ENCODE assay signal across 8 cellular contexts in genomic region chr1:32361674-32362473, GRCh38. TPM values are rescaled to one million over a fixed set of nuclear protein-coding genes. Genes with fewer than 3 reads are reported as not detected.
DNase-seq lines count a peak whose midpoint lies in the region; ATAC-seq and TF ChIP-seq lines count a peak whose summit lies in the region.

No MANE protein-coding gene starts in this region.

- H3K27me3 ChIP-seq in fibroblast of lung (ENCODE audit: control insufficient read depth, insufficient read depth, low read length) = no peaks in the 10 kb centered on the region
- H3K27me3 ChIP-seq in mucosa of rectum (ENCODE audit: control insufficient read depth in 2 of 2, insufficient read depth in 2 of 2, low read length in 2 of 2) = no peaks in the 10 kb centered on the region
- H3K27me3 ChIP-seq in tibial artery = no peaks in the 10 kb centered on the region

- peaks cover 1% of the 10 kb centered on the region for H3K36me3 Mint-ChIP-seq in activated CD8-positive, alpha-beta T cell treated with anti-CD3 and anti-CD28 coated beads for 36 hours (ENCODE audit: low read depth)

- H3K36me3 ChIP-seq in fibroblast of lung (ENCODE audit: control insufficient read depth, insufficient read depth, low read length) (peaks cover 10% of the 10 kb centered on the region), mucosa of rectum (ENCODE audit: control insufficient read depth in 2 of 2, insufficient read depth in 2 of 2, low read length in 2 of 2) (peaks cover 24 to 28% of the 10 kb centered on the region in 2 donors), tibial artery (peaks cover 14 to 38% (median 25%) of the 10 kb centered on the region in 3 donors)

- no peak overlapping the region for H3K27ac ChIP-seq in fibroblast of lung (ENCODE audit: insufficient read depth, low read length)
- no peak overlapping the region for H3K27ac ChIP-seq in mucosa of rectum (ENCODE audit: low read depth in 2 of 2, low read length in 2 of 2)
- peak overlapping the region; percentile 44 to 56 for H3K27ac ChIP-seq in tibial artery

- peak; percentile 69 for DNase-seq in DMS 273 (lab: John Stamatoyannopoulos, UW; ENCODE audit: unreplicated experiment)
- DNase-seq in DMS 273 treated with DMSO at 0.1 percent for 48 hours (lab: John Stamatoyannopoulos, UW) = no peak
- DNase-seq in activated CD8-positive, alpha-beta T cell treated with anti-CD3 and anti-CD28 coated beads for 36 hours = peak; percentile 42
- peak; percentile 22 to 46 for DNase-seq in fibroblast of lung (ENCODE audit: low read depth in 2 of 2)
- peak; percentile 59 to 73 for DNase-seq in tibial artery
- DNase-seq in DMS153 treated with DMSO at 0.1 percent for 48 hours (lab: John Stamatoyannopoulos, UW; ENCODE audit: unreplicated experiment) = no peak
- DNase-seq in SW 1271 (lab: John Stamatoyannopoulos, UW) = no peak

- H3K9me3 Mint-ChIP-seq in activated CD8-positive, alpha-beta T cell treated with anti-CD3 and anti-CD28 coated beads for 36 hours = no peaks in the 10 kb centered on the region

- no peaks in the 10 kb centered on the region for H3K79me2 ChIP-seq in fibroblast of lung (ENCODE audit: control insufficient read depth, insufficient read depth, low read length)

- no peaks in the 10 kb centered on the region for H4K20me1 ChIP-seq in fibroblast of lung (ENCODE audit: control insufficient read depth, extremely low read depth, insufficient read depth, low read length)

- no peak overlapping the region for H2AFZ ChIP-seq in fibroblast of lung (ENCODE audit: low read length)

- ATAC-seq in activated CD8-positive, alpha-beta T cell treated with anti-CD3 and anti-CD28 coated beads for 36 hours = peak; percentile 58

- POLR2A ChIA-PET in activated CD8-positive, alpha-beta T cell treated with anti-CD3 and anti-CD28 coated beads for 36 hours (lab: Charles Lee) = no interaction called here

- intact Hi-C loops in activated CD8-positive, alpha-beta T cell treated with anti-CD3 and anti-CD28 coated beads for 36 hours (cut with micrococcal nuclease) = no loop called here
- intact Hi-C loops in tibial artery (cut with DNase I; ENCODE audit: low total_unique reads) = no loop called here

- CTCF ChIA-PET in activated CD8-positive, alpha-beta T cell treated with anti-CD3 and anti-CD28 coated beads for 36 hours (lab: Charles Lee) = interaction anchor here (1.5 to 1.7 kb wide), 2 partner anchors 11 to 20 kb away, joined by 3 to 5 read pairs; no protein-coding TSS in a partner anchor

- H3K4me3 ChIP-seq in fibroblast of lung (replicated peaks in 1 of 4; ENCODE audit: control extremely low read depth in 1 of 4, insufficient read depth in 1 of 4, low read depth in 3 of 4, low read length in 4 of 4) (peak overlapping the region in 2 of 4 experiments; percentile 25 to 48), mucosa of rectum (ENCODE audit: low read length in 2 of 2) (peak overlapping the region; percentile 44 to 53), tibial artery (peak overlapping the region; percentile 36 to 54)

- no peak overlapping the region for H3K27ac Mint-ChIP-seq in activated CD8-positive, alpha-beta T cell treated with anti-CD3 and anti-CD28 coated beads for 36 hours

- H3K9ac ChIP-seq in fibroblast of lung (ENCODE audit: insufficient read depth, low read length) = peak overlapping the region; percentile 28
- peak overlapping the region in 1 of 2 donors; percentile 79 for H3K9ac ChIP-seq in mucosa of rectum (ENCODE audit: low read depth in 1 of 2, low read length in 2 of 2)

- H3K9me3 ChIP-seq in fibroblast of lung (ENCODE audit: control insufficient read depth, insufficient read depth, low read depth, low read length) (no peaks in the 10 kb centered on the region), mucosa of rectum (ENCODE audit: control insufficient read depth in 2 of 2, low read length in 2 of 2) (no peaks in the 10 kb centered on the region), tibial artery (no peaks in the 10 kb centered on the region)

- H3K4me1 Mint-ChIP-seq in activated CD8-positive, alpha-beta T cell treated with anti-CD3 and anti-CD28 coated beads for 36 hours (ENCODE audit: low read depth) = peaks cover 20% of the 10 kb centered on the region

- H3K27me3 Mint-ChIP-seq in activated CD8-positive, alpha-beta T cell treated with anti-CD3 and anti-CD28 coated beads for 36 hours = no peaks in the 10 kb centered on the region

- peak; percentile 18 for TF ChIP-seq CTCF in activated CD8-positive, alpha-beta T cell treated with anti-CD3 and anti-CD28 coated beads for 36 hours (IDR thresholded peaks at IDR 0.05)
- TF ChIP-seq CTCF in fibroblast of lung (conservative IDR thresholded peaks at IDR 0.05 in 1 of 2, IDR thresholded peaks at IDR 0.05 in 1 of 2; ENCODE audit: low read depth in 1 of 2, low read length in 2 of 2) (peak; percentile 27 to 30), tibial artery (IDR thresholded peaks at IDR 0.05) (no peak)

- H3K4me1 ChIP-seq in fibroblast of lung (ENCODE audit: control insufficient read depth, extremely low read depth, insufficient read depth, low read length) (peaks cover 2% of the 10 kb centered on the region), mucosa of rectum (ENCODE audit: control insufficient read depth in 2 of 2, insufficient read depth in 2 of 2, low read length in 2 of 2) (peaks cover 5 to 6% of the 10 kb centered on the region in 2 donors), tibial artery (peaks cover 0 to 20% (median 14%) of the 10 kb centered on the region in 4 donors)

- H3K4me2 ChIP-seq in fibroblast of lung (ENCODE audit: extremely low read depth, insufficient read depth, low read length) = peak overlapping the region; percentile 70

- peak overlapping the region; percentile 6 for H3K4me3 Mint-ChIP-seq in activated CD8-positive, alpha-beta T cell treated with anti-CD3 and anti-CD28 coated beads for 36 hours

RNA-seq across cellular contexts. Expression of gene FAM229A, which starts 0.4 kb away (rescaled TPM):
- 1 to 10 TPM; 4.6 to 5.5 TPM for total RNA-seq in activated CD8-positive, alpha-beta T cell treated with anti-CD3 and anti-CD28 coated beads for 36 hours
- 0.77 and 0.99 TPM in 2 replicates for total RNA-seq in fibroblast of lung
- 0.53 and 0.77 TPM in 2 replicates for polyA plus RNA-seq in fibroblast of lung
- polyA plus RNA-seq in fibroblast of lung (2012) = 0.59 and 0.65 TPM in 2 replicates
- 0.37 and 1.2 TPM in 2 replicates for polyA minus RNA-seq in fibroblast of lung (ENCODE audit: low replicate concordance)

RNA-seq across cellular contexts. Expression of gene TSSK3, which starts 0.5 kb away (rescaled TPM):
- under 1 TPM; 0.85 to 0.90 TPM for total RNA-seq in activated CD8-positive, alpha-beta T cell treated with anti-CD3 and anti-CD28 coated beads for 36 hours
- 0.50 and 0.51 TPM in 2 replicates for total RNA-seq in fibroblast of lung
- polyA plus RNA-seq in fibroblast of lung = 0.35 and 0.58 TPM in 2 replicates
- 0.74 and 0.75 TPM in 2 replicates for polyA plus RNA-seq in fibroblast of lung (2012)
- not detected in 2 replicates for polyA minus RNA-seq in fibroblast of lung (ENCODE audit: low replicate concordance)

RNA-seq across cellular contexts. Expression of gene MARCKSL1, which starts 25.8 kb away (rescaled TPM):
- 10 to 100 TPM; 31.2 to 33.5 TPM for total RNA-seq in activated CD8-positive, alpha-beta T cell treated with anti-CD3 and anti-CD28 coated beads for 36 hours
- 11.7 and 33.1 TPM in 2 replicates for total RNA-seq in fibroblast of lung
- 79.1 and 107 TPM in 2 replicates for polyA plus RNA-seq in fibroblast of lung
- 69.7 and 85.1 TPM in 2 replicates for polyA plus RNA-seq in fibroblast of lung (2012)
- polyA minus RNA-seq in fibroblast of lung (ENCODE audit: low replicate concordance) = 61.8 and 88.9 TPM in 2 replicates

RNA-seq across cellular contexts. Expression of gene BSDC1, which starts 32.4 kb away (rescaled TPM):
- 10 to 100 TPM; 30.6 to 33.3 TPM for total RNA-seq in activated CD8-positive, alpha-beta T cell treated with anti-CD3 and anti-CD28 coated beads for 36 hours
- total RNA-seq in fibroblast of lung = 48.5 and 55.5 TPM in 2 replicates
- 42.4 and 42.8 TPM in 2 replicates for polyA plus RNA-seq in fibroblast of lung
- polyA plus RNA-seq in fibroblast of lung (2012) = 30.6 and 34.9 TPM in 2 replicates
- 32.2 and 33.6 TPM in 2 replicates for polyA minus RNA-seq in fibroblast of lung (ENCODE audit: low replicate concordance)

Comparison
In these comparisons a context has a peak if more than half of its experiments do, and no peak if none do; other contexts are left out.
1. DNase-seq: peak in DMS 273 (single experiment), activated CD8-positive, alpha-beta T cell treated with anti-CD3 and anti-CD28 coated beads for 36 hours (single experiment), fibroblast of lung (2 of 2) and tibial artery (2 of 2); none in DMS 273 treated with DMSO at 0.1 percent for 48 hours (single experiment), DMS153 treated with DMSO at 0.1 percent for 48 hours (single experiment) and SW 1271 (0 of 2).
2. CTCF ChIP-seq: peak in activated CD8-positive, alpha-beta T cell treated with anti-CD3 and anti-CD28 coated beads for 36 hours (single experiment) and fibroblast of lung (2 of 2); none in tibial artery (0 of 2).
3. H3K27ac ChIP-seq: peak in tibial artery (2 of 2); none in fibroblast of lung (single experiment) and mucosa of rectum (0 of 2).